Comparison of ENCODE assay signal across 11 cellular contexts in the genomic region with DNA sequence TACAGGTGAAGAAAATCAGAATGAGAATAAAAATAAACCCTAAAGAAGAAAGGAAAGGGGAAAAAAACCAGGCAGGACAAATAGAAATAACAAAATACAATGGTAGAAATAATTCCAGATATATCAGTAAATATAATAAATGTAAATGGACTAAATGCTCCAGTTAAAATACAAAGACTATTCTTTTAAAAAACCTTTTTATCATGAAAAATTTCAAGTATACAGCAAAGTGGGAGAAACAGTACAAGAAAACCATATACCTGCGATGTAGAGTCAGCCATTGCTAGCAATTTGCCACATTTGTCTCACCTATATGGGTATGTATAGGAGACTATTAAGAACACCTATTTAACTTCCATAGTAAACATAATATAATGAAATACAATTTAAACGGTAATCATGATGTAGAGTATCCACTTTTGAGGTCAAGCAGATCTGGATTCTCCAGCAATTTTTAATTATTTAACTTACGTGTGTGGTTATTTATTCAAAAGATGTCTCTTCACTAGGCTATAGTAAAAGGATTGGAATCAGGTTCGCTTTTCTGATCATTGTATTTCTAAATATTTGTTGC. TPM values are rescaled to one million over a fixed set of nuclear protein-coding genes. Genes with fewer than 3 reads are reported as not detected.
A peak's percentile ranks its signal among the peaks of the same experiment; 100 is the strongest.
DNase-seq lines count a peak whose midpoint lies in the region; ATAC-seq, FAIRE-seq and TF ChIP-seq lines count a peak whose summit lies in the region.
"Had no signal": no experiment of that assay in that cellular context is flagged by ENCODE, and none has a peak within 500 bp of the region (broad histone marks: within the 10 kb centered on the region; RNA-seq: fewer than 3 reads in every experiment).

No MANE protein-coding gene starts in this region.

- 55% methylated on average over 4 of the region's 4 CpGs for WGBS in SK-N-SH (ENCODE audit: low lambda C conversion rate)

- H3K27me3 Mint-ChIP-seq in T-helper 17 cell (peaks cover 11% of the 10 kb centered on the region), glutamatergic neuron (ENCODE audit: unreplicated experiment) (peaks cover 7% of the 10 kb centered on the region)

- H3K36me3 ChIP-seq in SK-N-SH (replicated peaks in 1 of 2; ENCODE audit: control insufficient read depth in 1 of 2, insufficient read depth in 2 of 2, low read length in 1 of 2) (peaks cover 11 to 22% of the 10 kb centered on the region in 2 experiments), kidney (ENCODE audit: control insufficient read depth in 1 of 2, insufficient read depth in 2 of 2, low read length in 2 of 2) (peaks cover 6 to 9% of the 10 kb centered on the region in 2 donors), subcutaneous abdominal adipose tissue (ENCODE audit: control insufficient read depth in 5 of 5, insufficient read depth in 5 of 5, low read length in 5 of 5) (peaks cover 0 to 7% (median 0%) of the 10 kb centered on the region in 5 donors)

- CTCF ChIA-PET in SK-N-SH (lab: Yijun Ruan, JAX), result interaction anchor here (1.8 kb wide), 1 partner anchor 262 kb away, joined by 8 read pairs; the partner anchor contains the start of gene STX16

- peak overlapping the region; percentile 83 for H2AFZ ChIP-seq in SK-N-SH (ENCODE audit: low read depth)

- H3K4me3 Mint-ChIP-seq in T-helper 17 cell, result no peak overlapping the region
- no peak overlapping the region for H3K4me3 Mint-ChIP-seq in glutamatergic neuron (ENCODE audit: unreplicated experiment)

- H3K27me3 ChIP-seq in SK-N-SH (ENCODE audit: insufficient read depth) (no peaks in the 10 kb centered on the region), subcutaneous abdominal adipose tissue (ENCODE audit: control insufficient read depth in 5 of 5, insufficient read depth in 4 of 5, low read length in 5 of 5) (no peaks in the 10 kb centered on the region)

- peaks cover 29% of the 10 kb centered on the region for H3K4me1 Mint-ChIP-seq in T-helper 17 cell
- H3K4me1 Mint-ChIP-seq in glutamatergic neuron (ENCODE audit: low read depth, unreplicated experiment), result peaks cover 13% of the 10 kb centered on the region

- H3F3A ChIP-seq in SK-N-SH (replicated peaks; ENCODE audit: insufficient read depth), result peaks cover 19% of the 10 kb centered on the region

- H3K4me3 ChIP-seq in SK-N-SH (ENCODE audit: low read depth in 2 of 2, low read length in 1 of 2) (no peak overlapping the region), kidney (ENCODE audit: low read length in 2 of 2) (peak overlapping the region; percentile 59 to 82), subcutaneous abdominal adipose tissue (ENCODE audit: low read depth in 1 of 5, low read length in 5 of 5) (peak overlapping the region; percentile 62 to 86 (median 72))

- peaks cover 40% of the 10 kb centered on the region for H3K79me2 ChIP-seq in SK-N-SH (ENCODE audit: insufficient read depth)

- peaks cover 2% of the 10 kb centered on the region for H3K9me3 Mint-ChIP-seq in glutamatergic neuron (ENCODE audit: unreplicated experiment)
- H3K9me3 Mint-ChIP-seq: activated naive CD4-positive, alpha-beta T cell treated with anti-CD3 and anti-CD28 coated beads, Interleukin-2, amount 10 ng/mL, durations not matched to agents 7 days and 5 days; naive B cell had no signal

- 0 out of 2 replicates have a peak, but pooled peaks cover under 1% of the 10 kb centered on the region for H4K20me1 ChIP-seq in SK-N-SH (ENCODE audit: insufficient read depth)

- TF ChIP-seq CTCF in SK-N-SH (IDR thresholded peaks at IDR 0.05), result no peak
- no peak for TF ChIP-seq CTCF in kidney (IDR thresholded peaks at IDR 0.05; ENCODE audit: borderline replicate concordance, extremely low read depth, insufficient read depth)
- no peak for TF ChIP-seq CTCF in glutamatergic neuron (IDR thresholded peaks at IDR 0.05; ENCODE audit: partially characterized antibody, unreplicated experiment)

- POLR2A ChIA-PET in SK-N-SH (lab: Yijun Ruan, JAX), result no interaction called here

- H3K4me2 ChIP-seq in SK-N-SH, result no peak overlapping the region

- H3K4me1 ChIP-seq in SK-N-SH (ENCODE audit: control insufficient read depth in 1 of 2, insufficient read depth in 2 of 2, low read depth in 1 of 2, low read length in 1 of 2) (peaks cover 7 to 17% of the 10 kb centered on the region in 2 experiments; a peak in 3 of 4 replicates), kidney (ENCODE audit: control insufficient read depth in 1 of 2, insufficient read depth in 1 of 2, low read depth in 1 of 2, low read length in 2 of 2) (peaks cover 8 to 16% of the 10 kb centered on the region in 2 donors), subcutaneous abdominal adipose tissue (ENCODE audit: control insufficient read depth in 5 of 5, insufficient read depth in 5 of 5, low read length in 5 of 5) (peaks cover 3 to 34% (median 22%) of the 10 kb centered on the region in 5 donors)

- H3K9me3 ChIP-seq in SK-N-SH, result peaks cover 11% of the 10 kb centered on the region
- no peaks in the 10 kb centered on the region for H3K9me3 ChIP-seq in T-helper 17 cell (ENCODE audit: control insufficient read depth, low read length, poor library complexity, severe bottlenecking)
- H3K9me3 ChIP-seq in kidney (ENCODE audit: control insufficient read depth in 1 of 2, low read length in 2 of 2), result no peaks in the 10 kb centered on the region
- H3K9me3 ChIP-seq in subcutaneous abdominal adipose tissue (ENCODE audit: control insufficient read depth in 5 of 5, low read length in 5 of 5), result peaks cover 0 to 10% (median 0%) of the 10 kb centered on the region in 5 donors

- H3K9ac ChIP-seq in SK-N-SH (no peak overlapping the region), kidney (ENCODE audit: low read length in 2 of 2) (peak overlapping the region in 1 of 2 donors; percentile 12), subcutaneous abdominal adipose tissue (ENCODE audit: low read length in 5 of 5) (peak overlapping the region in 2 of 5 donors; percentile 51 to 59)

- ATAC-seq in SK-N-SH treated with all-trans-retinoic acid at 6 μM for 48 hours, result no peak
- ATAC-seq in T-helper 17 cell, result no peak
- no peak for ATAC-seq in GM21723 (IDR thresholded peaks at IDR 0.05; ENCODE audit: unreplicated experiment)

- H3K9me2 ChIP-seq in SK-N-SH, result no peaks in the 10 kb centered on the region

- intact Hi-C loops in kidney (cut with DNase I), result no loop called here

- no peak for FAIRE-seq in kidney (lab: Jason Lieb, UNC)
- FAIRE-seq: A204.1 had no signal

- H3K36me3 Mint-ChIP-seq in T-helper 17 cell (ENCODE audit: low read depth), result peaks cover 4% of the 10 kb centered on the region
- H3K36me3 Mint-ChIP-seq in glutamatergic neuron (ENCODE audit: unreplicated experiment), result no peaks in the 10 kb centered on the region

- H3K27ac ChIP-seq in SK-N-SH (ENCODE audit: low read depth in 2 of 2, low read length in 1 of 2) (no peak overlapping the region), kidney (ENCODE audit: low read depth in 2 of 2, low read length in 2 of 2) (no peak overlapping the region), subcutaneous abdominal adipose tissue (ENCODE audit: low read depth, low read length) (no peak overlapping the region)

- TF ChIP-seq RAD21 in SK-N-SH (IDR thresholded peaks at IDR 0.05; ENCODE audit: low read length), result no peak

- DNase-seq in SK-N-SH, result no peak
- no peak for DNase-seq in T-helper 17 cell
- DNase-seq in kidney, result no peak
- DNase-seq in glutamatergic neuron, result no peak
- no peak for DNase-seq in stimulated activated naive CD4-positive, alpha-beta T cell treated with Interleukin-2 at 50 U/mL for 16 hours (lab: John Stamatoyannopoulos, UW)

- TF ChIP-seq EP300 in SK-N-SH (IDR thresholded peaks at IDR 0.05; ENCODE audit: borderline replicate concordance in 1 of 2, low read depth in 1 of 2, low read length in 1 of 2), result no peak

- peak overlapping the region; percentile 39 for H3K27ac Mint-ChIP-seq in T-helper 17 cell
- no peak overlapping the region for H3K27ac Mint-ChIP-seq in glutamatergic neuron (ENCODE audit: unreplicated experiment)

TF ChIP-seq in SK-N-SH, 30 proteins besides CTCF, POLR2A, EP300 and RAD21 (continues in another document):
- TF ChIP-seq MAX (IDR thresholded peaks at IDR 0.05; ENCODE audit: low read depth) (no peak), RFX5 (IDR thresholded peaks at IDR 0.05; ENCODE audit: low read length) (no peak), EZH2phosphoT487 (IDR thresholded peaks at IDR 0.05; ENCODE audit: borderline replicate concordance, low read depth) (no peak), JUND (IDR thresholded peaks at IDR 0.05) (no peak)

TF ChIP-seq in SK-N-SH treated with all-trans-retinoic acid at 6 μM for 48 hours, 23 proteins besides CTCF, POLR2A, EP300 and RAD21 (continues in another document):
- TF ChIP-seq ZNF70 (CRISPR knock-in tag; IDR thresholded peaks at IDR 0.05) (no peak), ISL1 (CRISPR knock-in tag; IDR thresholded peaks at IDR 0.05) (no peak), ZNF565 (CRISPR knock-in tag; conservative IDR thresholded peaks at IDR 0.05; ENCODE audit: low read depth) (no peak), TCF4 (CRISPR knock-in tag; IDR thresholded peaks at IDR 0.05; ENCODE audit: borderline replicate concordance) (no peak), ARNTL (CRISPR knock-in tag; IDR thresholded peaks at IDR 0.05; ENCODE audit: borderline replicate concordance, low read depth) (no peak)
- TF ChIP-seq, protein P1, sequence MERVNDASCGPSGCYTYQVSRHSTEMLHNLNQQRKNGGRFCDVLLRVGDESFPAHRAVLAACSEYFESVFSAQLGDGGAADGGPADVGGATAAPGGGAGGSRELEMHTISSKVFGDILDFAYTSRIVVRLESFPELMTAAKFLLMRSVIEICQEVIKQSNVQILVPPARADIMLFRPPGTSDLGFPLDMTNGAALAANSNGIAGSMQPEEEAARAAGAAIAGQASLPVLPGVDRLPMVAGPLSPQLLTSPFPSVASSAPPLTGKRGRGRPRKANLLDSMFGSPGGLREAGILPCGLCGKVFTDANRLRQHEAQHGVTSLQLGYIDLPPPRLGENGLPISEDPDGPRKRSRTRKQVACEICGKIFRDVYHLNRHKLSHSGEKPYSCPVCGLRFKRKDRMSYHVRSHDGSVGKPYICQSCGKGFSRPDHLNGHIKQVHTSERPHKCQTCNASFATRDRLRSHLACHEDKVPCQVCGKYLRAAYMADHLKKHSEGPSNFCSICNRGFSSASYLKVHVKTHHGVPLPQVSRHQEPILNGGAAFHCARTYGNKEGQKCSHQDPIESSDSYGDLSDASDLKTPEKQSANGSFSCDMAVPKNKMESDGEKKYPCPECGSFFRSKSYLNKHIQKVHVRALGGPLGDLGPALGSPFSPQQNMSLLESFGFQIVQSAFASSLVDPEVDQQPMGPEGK (CRISPR knock-in tag; IDR thresholded peaks at IDR 0.05; ENCODE audit: borderline replicate concordance), result no peak

RNA-seq across cellular contexts. Expression of gene VAPB, which starts 0.9 kb away (rescaled TPM):
- polyA plus RNA-seq in SK-N-SH (2012; rRNA removed), result 16.8 and 16.9 TPM in 2 replicates
- polyA plus RNA-seq in SK-N-SH (2012; cell fraction: cytosol; rRNA removed), result 21.7 and 25.1 TPM in 2 replicates
- polyA plus RNA-seq in SK-N-SH (2012; cell fraction: nucleus; rRNA removed), result 19.8 and 23.8 TPM in 2 replicates
- 10 to 100 TPM; 23.7 to 30.8 TPM for total RNA-seq in T-helper 17 cell
- 60.4 TPM for total RNA-seq in kidney
- polyA plus RNA-seq in kidney (ENCODE audit: insufficient read depth, low read depth, low replicate concordance), result 49.3 TPM
- total RNA-seq in glutamatergic neuron (ENCODE audit: unreplicated experiment), result 60.5 TPM

Comparison
In these comparisons a context has a peak if more than half of its experiments do, and no peak if none do; other contexts are left out.
1. H3K4me3 ChIP-seq: peak in kidney (2 of 2) and subcutaneous abdominal adipose tissue (5 of 5); none in SK-N-SH (0 of 2).